ENCODE assay signal across 21 cellular contexts in the genomic region with DNA sequence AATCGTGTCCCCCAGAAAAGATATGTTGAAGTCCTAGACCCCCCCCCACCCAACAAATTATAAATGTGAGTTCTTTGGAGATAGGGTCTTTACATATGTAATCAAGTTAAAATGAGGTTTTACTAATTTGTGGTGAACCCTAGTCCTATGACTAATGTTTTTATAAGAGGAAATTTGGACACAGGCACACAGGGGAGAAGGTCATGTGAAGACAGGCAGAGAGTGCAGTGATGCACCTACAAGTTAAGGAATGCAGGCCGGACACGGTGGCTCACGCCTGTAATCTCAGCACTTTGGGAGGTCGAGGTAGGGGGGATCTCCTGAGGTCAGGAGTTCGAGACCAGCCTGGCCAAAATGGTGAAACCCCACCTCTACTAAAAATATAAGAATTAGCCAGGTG. TPM values are rescaled to one million over a fixed set of nuclear protein-coding genes. Genes with fewer than 3 reads are reported as not detected.
DNase-seq lines count a peak whose midpoint lies in the region; ATAC-seq and TF ChIP-seq lines count a peak whose summit lies in the region.
"Had no signal": no experiment of that assay in that cellular context is flagged by ENCODE, and none has a peak within 500 bp of the region (broad histone marks: within the 10 kb centered on the region; RNA-seq: fewer than 3 reads in every experiment).

No MANE protein-coding gene starts in this region.

- H3K36me3 ChIP-seq in IMR-90 (ENCODE audit: control insufficient read depth, insufficient read depth, low read length): no peaks in the 10 kb centered on the region
- no peaks in the 10 kb centered on the region for H3K36me3 ChIP-seq in RWPE2 (ENCODE audit: low read depth)
- H3K36me3 ChIP-seq: BE2C had no signal

- ATAC-seq in IMR-90 (ENCODE audit: low read depth) (no peak), RWPE2 (ENCODE audit: low read depth) (peak; percentile 70; the same call in 2 of the 3 replicates)
- ATAC-seq: HCT116 had no signal

- POLR2A ChIA-PET in IMR-90 (lab: Charles Lee; ENCODE audit: unreplicated experiment): no interaction called here

- H3K4me3 ChIP-seq in IMR-90 (ENCODE audit: insufficient read depth, low read depth, low read length): no peak overlapping the region
- no peak overlapping the region for H3K4me3 ChIP-seq in RWPE2 (ENCODE audit: severe bottlenecking)
- H3K4me3 ChIP-seq in fibroblast of mammary gland (ENCODE audit: control insufficient read depth, low read depth, low read length): no peak overlapping the region

- H3K4me1 ChIP-seq in IMR-90 (ENCODE audit: control insufficient read depth, insufficient read depth, low read length) (peaks cover 5% of the 10 kb centered on the region; the same call in 1 of the 2 replicates), RWPE2 (ENCODE audit: insufficient read depth, poor library complexity, severe bottlenecking) (peaks cover 10% of the 10 kb centered on the region)
- H3K4me1 ChIP-seq: BE2C had no signal

- H3K27me3 ChIP-seq in IMR-90 (ENCODE audit: control insufficient read depth, insufficient read depth, low read length) (no peaks in the 10 kb centered on the region), RWPE2 (ENCODE audit: insufficient read depth, poor library complexity, severe bottlenecking) (no peaks in the 10 kb centered on the region)
- H3K27me3 ChIP-seq: BE2C had no signal

- DNase-seq in Daoy (ENCODE audit: low read depth) (peak; percentile 57), IMR-90 (no peak), RWPE2 (ENCODE audit: low spot score) (no peak), fibroblast of mammary gland (ENCODE audit: low read depth) (peak; percentile 47), NCI-H82 treated with DMSO at 0.1 percent for 48 hours (lab: John Stamatoyannopoulos, UW; ENCODE audit: unreplicated experiment) (no peak), HuH-7 (ENCODE audit: low spot score) (no peak)
- no peak for DNase-seq in activated T-cell treated with anti-CD3 and anti-CD28 coated beads, Interleukin-2, amount 50 U/mL, for 1 hour
- DNase-seq: ACHN; BE2C; C1 segment of cervical spinal cord; CD4-positive, CD25-positive, alpha-beta regulatory T cell; CD8-positive, alpha-beta memory T cell; COR-L47; DMS 273 treated with DMSO at 0.1 percent for 48 hours; DMS53; DND-41; GOT3; H7; HFFc6 had no signal

- BruUV-seq in IMR-90 (replicated peaks; lab: Mats Ljungman, UMichigan): no TSS peak

- dilution Hi-C loops in IMR-90 (cut with HindIII; ENCODE audit: low sequenced_read_pairs, unreplicated experiment): no loop called here

- 0 out of 2 replicates have a peak, but pooled peaks cover 5% of the 10 kb centered on the region for H3K9me1 ChIP-seq in IMR-90 (ENCODE audit: insufficient read depth, low read length)

- no peak overlapping the region for H3K18ac ChIP-seq in IMR-90 (ENCODE audit: low read depth, low read length)

- H3K27ac ChIP-seq in IMR-90 (ENCODE audit: insufficient read depth, low read length) (no peak overlapping the region), RWPE2 (ENCODE audit: poor library complexity, severe bottlenecking) (peak overlapping the region; percentile 6)
- H3K27ac ChIP-seq: HL-60 had no signal

- H3K4ac ChIP-seq in IMR-90 (ENCODE audit: low read depth, low read length): no peak overlapping the region

- no peak for TF ChIP-seq POLR2A in IMR-90 (IDR thresholded peaks at IDR 0.05; ENCODE audit: low read depth, low read length)

- H2BK15ac ChIP-seq in IMR-90 (ENCODE audit: low read depth, low read length): no peak overlapping the region

- no peak for TF ChIP-seq CTCF in IMR-90 (conservative IDR thresholded peaks at IDR 0.05; ENCODE audit: low read depth, low read length)
- no peak for TF ChIP-seq CTCF in RWPE2 (IDR thresholded peaks at IDR 0.05; ENCODE audit: poor library complexity, severe bottlenecking)
- TF ChIP-seq CTCF in fibroblast of mammary gland (conservative IDR thresholded peaks at IDR 0.05; ENCODE audit: control insufficient read depth, insufficient read depth, low read depth, low read length): no peak

- CTCF ChIA-PET in IMR-90 (lab: Yijun Ruan, JAX): no interaction called here

- H3K23ac ChIP-seq in IMR-90 (ENCODE audit: low read depth, low read length): no peak overlapping the region

- H2AFZ ChIP-seq in IMR-90 (replicated peaks; ENCODE audit: low read length, poor library complexity): no peak overlapping the region

- intact Hi-C loops in IMR-90 (cut with micrococcal nuclease): no loop called here

- no peak overlapping the region for H2BK20ac ChIP-seq in IMR-90 (ENCODE audit: low read depth, low read length)

- H3K4me2 ChIP-seq in IMR-90 (ENCODE audit: low read depth, low read length): no peak overlapping the region

- no peak overlapping the region for H4K5ac ChIP-seq in IMR-90 (ENCODE audit: low read depth, low read length)

- in situ Hi-C loops in IMR-90 (cut with MboI; ENCODE audit: low sequenced_read_pairs): no loop called here

- no peak overlapping the region for H3K9ac ChIP-seq in IMR-90 (ENCODE audit: low read depth, low read length)

- no peak overlapping the region for H3K14ac ChIP-seq in IMR-90 (replicated peaks; ENCODE audit: low read depth, low read length)

- no peak for TF ChIP-seq RAD21 in IMR-90 (IDR thresholded peaks at IDR 0.05; ENCODE audit: low read length)

- peaks cover 18 to 23% of the 10 kb centered on the region in 2 experiments; a peak in 3 of 4 replicates for H3K79me1 ChIP-seq in IMR-90 (ENCODE audit: low read depth in 1 of 2, low read length in 2 of 2)

- 0 out of 2 replicates have a peak overlapping the region, but pooled peaks have one; percentile 37 for H2AK5ac ChIP-seq in IMR-90 (ENCODE audit: low read depth, low read length)

- H4K20me1 ChIP-seq in IMR-90 (ENCODE audit: insufficient read depth, low read length): no peaks in the 10 kb centered on the region

- no peak overlapping the region for H3K56ac ChIP-seq in IMR-90 (ENCODE audit: extremely low read depth, insufficient read depth, low read length)

- no peak overlapping the region for H2BK5ac ChIP-seq in IMR-90 (ENCODE audit: low read depth, low read length, poor library complexity, severe bottlenecking)

- H3K9me3 ChIP-seq in IMR-90 (ENCODE audit: control insufficient read depth, insufficient read depth, low read length) (no peaks in the 10 kb centered on the region), RWPE2 (ENCODE audit: severe bottlenecking) (no peaks in the 10 kb centered on the region)
- H3K9me3 ChIP-seq: BE2C had no signal

- H2AK9ac ChIP-seq in IMR-90 (replicated peaks; ENCODE audit: low read depth, low read length, poor library complexity): no peak overlapping the region

- H4K91ac ChIP-seq in IMR-90 (ENCODE audit: insufficient read depth, low read depth, low read length): no peak overlapping the region

- no peak overlapping the region for H2BK120ac ChIP-seq in IMR-90 (ENCODE audit: low read depth, low read length)

- WGBS in IMR-90 (ENCODE audit: extremely low coverage in 2 of 2, insufficient read length in 1 of 2), 2 experiments: no CpG with 5 or more reads among the region's 6 CpGs

- no peak overlapping the region for H4K8ac ChIP-seq in IMR-90 (ENCODE audit: low read depth in 2 of 2, low read length in 2 of 2)

TF ChIP-seq in IMR-90, 13 proteins besides CTCF, POLR2A, EP300 and RAD21:
- no peak for TF ChIP-seq CEBPB (IDR thresholded peaks at IDR 0.05; ENCODE audit: low read depth, low read length)
- TF ChIP-seq SMC3 (IDR thresholded peaks at IDR 0.05; ENCODE audit: low read depth, low read length): no peak
- TF ChIP-seq BHLHE40 (IDR thresholded peaks at IDR 0.05; ENCODE audit: low read depth, low read length): no peak
- TF ChIP-seq, protein P1, sequence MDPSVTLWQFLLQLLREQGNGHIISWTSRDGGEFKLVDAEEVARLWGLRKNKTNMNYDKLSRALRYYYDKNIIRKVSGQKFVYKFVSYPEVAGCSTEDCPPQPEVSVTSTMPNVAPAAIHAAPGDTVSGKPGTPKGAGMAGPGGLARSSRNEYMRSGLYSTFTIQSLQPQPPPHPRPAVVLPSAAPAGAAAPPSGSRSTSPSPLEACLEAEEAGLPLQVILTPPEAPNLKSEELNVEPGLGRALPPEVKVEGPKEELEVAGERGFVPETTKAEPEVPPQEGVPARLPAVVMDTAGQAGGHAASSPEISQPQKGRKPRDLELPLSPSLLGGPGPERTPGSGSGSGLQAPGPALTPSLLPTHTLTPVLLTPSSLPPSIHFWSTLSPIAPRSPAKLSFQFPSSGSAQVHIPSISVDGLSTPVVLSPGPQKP (IDR thresholded peaks at IDR 0.05; ENCODE audit: borderline replicate concordance, low read depth, low read length): no peak
- TF ChIP-seq MAZ (IDR thresholded peaks at IDR 0.05; ENCODE audit: borderline replicate concordance, low read depth, low read length): no peak
- no peak for TF ChIP-seq RFX5 (IDR thresholded peaks at IDR 0.05; ENCODE audit: low read depth, low read length)
- TF ChIP-seq MXI1 (IDR thresholded peaks at IDR 0.05; ENCODE audit: borderline replicate concordance, low read depth, low read length): no peak
- no peak for TF ChIP-seq RCOR1 (IDR thresholded peaks at IDR 0.05; ENCODE audit: insufficient replicate concordance, low read length)
- no peak for TF ChIP-seq FOS (IDR thresholded peaks at IDR 0.05; ENCODE audit: low read depth, low read length)

RNA-seq across cellular contexts. Expression of a gene that starts 5.8 kb away (rescaled TPM):
- 47.8 and 57.9 TPM in 2 replicates for total RNA-seq in Daoy (2014; rRNA removed; shearing (Covaris generic))
- 14.0 and 26.9 TPM in 2 replicates for total RNA-seq in IMR-90 (2012; rRNA removed)
- 25.9 and 30.1 TPM in 2 replicates for polyA plus RNA-seq in IMR-90 (2012; rRNA removed)
- 4.3 and 12.5 TPM in 2 replicates for polyA plus RNA-seq in IMR-90 (2012; cell fraction: cytosol; rRNA removed)
- 7.2 and 17.3 TPM in 2 replicates for polyA plus RNA-seq in IMR-90 (2012; cell fraction: nucleus; rRNA removed; ENCODE audit: low replicate concordance)

Comparison
In these comparisons a context has a peak if more than half of its experiments do, and no peak if none do; other contexts are left out.
1. DNase-seq: peak in Daoy (single experiment) and fibroblast of mammary gland (single experiment); none in IMR-90 (single experiment), RWPE2 (single experiment), NCI-H82 treated with DMSO at 0.1 percent for 48 hours (single experiment), HuH-7 (single experiment) and activated T-cell treated with anti-CD3 and anti-CD28 coated beads, Interleukin-2, amount 50 U/mL, for 1 hour (single experiment).